Comparison of ENCODE assay signal across 16 cellular contexts in genomic region chr1:111577814-111578213, GRCh38. TPM values are rescaled to one million over a fixed set of nuclear protein-coding genes. Genes with fewer than 3 reads are reported as not detected.
A peak's percentile ranks its signal among the peaks of the same experiment; 100 is the strongest.
DNase-seq lines count a peak whose midpoint lies in the region; ATAC-seq and TF ChIP-seq lines count a peak whose summit lies in the region.
"Had no signal": no experiment of that assay in that cellular context is flagged by ENCODE, and none has a peak within 500 bp of the region (broad histone marks: within the 10 kb centered on the region; RNA-seq: fewer than 3 reads in every experiment).

No MANE protein-coding gene starts in this region.

- TF ChIP-seq CTCF in GM23338 (conservative IDR thresholded peaks at IDR 0.05; ENCODE audit: low read depth in 2 of 2) (no peak), SK-N-SH (IDR thresholded peaks at IDR 0.05) (no peak), neural crest cell (conservative IDR thresholded peaks at IDR 0.05) (no peak), GM13977 (IDR thresholded peaks at IDR 0.05; ENCODE audit: extremely low read depth, insufficient read depth, missing control alignments) (no peak)

- no peaks in the 10 kb centered on the region for H3K27me3 Mint-ChIP-seq in T-helper 2 cell treated with Interferon-gamma antibody and Interleukin-4, amounts not matched to agents 5 μg/mL and 100 μg/mL, for 36 hours (ENCODE audit: low read depth)
- H3K27me3 Mint-ChIP-seq in GM23338 (ENCODE audit: insufficient read depth, low read depth, poor library complexity) (peaks cover 2% of the 10 kb centered on the region), neural crest cell (ENCODE audit: low read depth) (peaks cover 33% of the 10 kb centered on the region)
- H3K27me3 Mint-ChIP-seq: CD8-positive, alpha-beta memory T cell had no signal

- H3K4me1 ChIP-seq in GM23338 (ENCODE audit: insufficient read depth) (no peaks in the 10 kb centered on the region), SK-N-SH (ENCODE audit: control insufficient read depth in 1 of 2, insufficient read depth in 2 of 2, low read depth in 1 of 2, low read length in 1 of 2) (peaks cover 0 to 2% of the 10 kb centered on the region in 2 experiments; a peak in 1 of 4 replicates)
- H3K4me1 ChIP-seq: BLaER1 had no signal

- no peaks in the 10 kb centered on the region for H3K36me3 Mint-ChIP-seq in T-helper 2 cell treated with Interferon-gamma antibody and Interleukin-4, amounts not matched to agents 5 μg/mL and 100 μg/mL, for 36 hours (ENCODE audit: low read depth)
- H3K36me3 Mint-ChIP-seq in GM23338 (ENCODE audit: low read depth) (no peaks in the 10 kb centered on the region), neural crest cell (ENCODE audit: low read depth) (no peaks in the 10 kb centered on the region)
- H3K36me3 Mint-ChIP-seq: CD8-positive, alpha-beta memory T cell had no signal

- H3K36me3 ChIP-seq in GM23338 (ENCODE audit: insufficient read depth) (no peaks in the 10 kb centered on the region), SK-N-SH (replicated peaks in 1 of 2; ENCODE audit: control insufficient read depth in 1 of 2, insufficient read depth in 2 of 2, low read length in 1 of 2) (no peaks in the 10 kb centered on the region)
- H3K36me3 ChIP-seq: BLaER1 had no signal

- in situ Hi-C loops in GM13977 (cut with MboI; ENCODE audit: low pct_unique_long_range_greater_than_20kb, low sequenced_read_pairs, unreplicated experiment), result no loop called here

- H3K9me3 ChIP-seq in SK-N-SH, result no peaks in the 10 kb centered on the region
- H3K9me3 ChIP-seq: BLaER1 had no signal

- H3K79me2 ChIP-seq in GM23338 (replicated peaks; ENCODE audit: insufficient read depth) (no peaks in the 10 kb centered on the region), SK-N-SH (ENCODE audit: insufficient read depth) (no peaks in the 10 kb centered on the region)

- peak overlapping the region; percentile 9 for H3K27ac Mint-ChIP-seq in T-helper 2 cell treated with Interferon-gamma antibody and Interleukin-4, amounts not matched to agents 5 μg/mL and 100 μg/mL, for 36 hours
- H3K27ac Mint-ChIP-seq in GM23338 (peak overlapping the region; percentile 7), neural crest cell (ENCODE audit: unreplicated experiment) (peak overlapping the region; percentile 1)
- H3K27ac Mint-ChIP-seq: CD8-positive, alpha-beta memory T cell had no signal

- H3K9me2 ChIP-seq in GM23338 (ENCODE audit: insufficient read depth) (0 out of 2 replicates have a peak, but pooled peaks cover 3% of the 10 kb centered on the region), SK-N-SH (no peaks in the 10 kb centered on the region)

- H2AFZ ChIP-seq in GM23338, result peak overlapping the region; percentile 52; the same call in 1 of the 2 replicates
- H2AFZ ChIP-seq in SK-N-SH (ENCODE audit: low read depth), result no peak overlapping the region; the same call in 1 of the 2 replicates

- H3K9ac ChIP-seq in SK-N-SH, result no peak overlapping the region
- H3K9ac ChIP-seq: BLaER1 had no signal

- H3F3A ChIP-seq in GM23338 (replicated peaks; ENCODE audit: low read depth), result no peaks in the 10 kb centered on the region
- no peaks in the 10 kb centered on the region for H3F3A ChIP-seq in SK-N-SH (replicated peaks; ENCODE audit: insufficient read depth)

- 57% methylated on average over 2 of the region's 2 CpGs for WGBS in SK-N-SH (ENCODE audit: low lambda C conversion rate)

- DNase-seq in T-helper 2 cell treated with Interferon-gamma antibody and Interleukin-4, amounts not matched to agents 5 μg/mL and 100 μg/mL, for 36 hours (ENCODE audit: low spot score), result no peak
- DNase-seq in T-helper 2 cell, result no peak
- no peak for DNase-seq in GM23338 (ENCODE audit: low spot score)
- DNase-seq in SK-N-SH, result no peak
- no peak for DNase-seq in neural crest cell (ENCODE audit: low read depth, low spot score)
- DNase-seq in GM13977 (ENCODE audit: low spot score), result no peak
- DNase-seq: AML-193; CD8-positive, alpha-beta memory T cell; DMS79 treated with DMSO at 0.1 percent for 48 hours; EL; H7; KBM-7 had no signal

- CTCF ChIA-PET in SK-N-SH (lab: Yijun Ruan, JAX), result no interaction called here

- no peaks in the 10 kb centered on the region for H4K20me1 ChIP-seq in GM23338 (replicated peaks; ENCODE audit: insufficient read depth)
- no peaks in the 10 kb centered on the region for H4K20me1 ChIP-seq in SK-N-SH (ENCODE audit: insufficient read depth)
- H4K20me1 ChIP-seq: BLaER1 had no signal

- H3K4me2 ChIP-seq in GM23338 (no peak overlapping the region), SK-N-SH (no peak overlapping the region)
- H3K4me2 ChIP-seq: BLaER1 had no signal

- no peak for TF ChIP-seq EP300 in SK-N-SH (IDR thresholded peaks at IDR 0.05; ENCODE audit: borderline replicate concordance in 1 of 2, low read depth in 1 of 2, low read length in 1 of 2)

- POLR2A ChIA-PET in SK-N-SH (lab: Yijun Ruan, JAX), result no interaction called here

- peaks cover 8% of the 10 kb centered on the region for H3K4me1 Mint-ChIP-seq in T-helper 2 cell treated with Interferon-gamma antibody and Interleukin-4, amounts not matched to agents 5 μg/mL and 100 μg/mL, for 36 hours (ENCODE audit: low read depth)
- no peaks in the 10 kb centered on the region for H3K4me1 Mint-ChIP-seq in GM23338
- H3K4me1 Mint-ChIP-seq in neural crest cell, result no peaks in the 10 kb centered on the region

- no peak for TF ChIP-seq RAD21 in SK-N-SH (IDR thresholded peaks at IDR 0.05; ENCODE audit: low read length)

- H3K27me3 ChIP-seq in GM23338 (ENCODE audit: insufficient read depth) (no peaks in the 10 kb centered on the region), SK-N-SH (ENCODE audit: insufficient read depth) (no peaks in the 10 kb centered on the region)
- H3K27me3 ChIP-seq: BLaER1 had no signal

- ATAC-seq in GM23338 (no peak), HG02852 (IDR thresholded peaks at IDR 0.05; ENCODE audit: unreplicated experiment) (no peak), HG03135 (IDR thresholded peaks at IDR 0.05; ENCODE audit: unreplicated experiment) (no peak)

- H3K4me3 ChIP-seq in GM23338, result no peak overlapping the region
- no peak overlapping the region for H3K4me3 ChIP-seq in SK-N-SH (ENCODE audit: low read depth in 2 of 2, low read length in 1 of 2)
- H3K4me3 ChIP-seq: BLaER1 had no signal

- H3K27ac ChIP-seq in GM23338 (ENCODE audit: low read depth), result no peak overlapping the region
- H3K27ac ChIP-seq in SK-N-SH (ENCODE audit: low read depth in 2 of 2, low read length in 1 of 2), result no peak overlapping the region
- H3K27ac ChIP-seq: 22Rv1, BLaER1 had no signal

- no peaks in the 10 kb centered on the region for H3K9me3 Mint-ChIP-seq in T-helper 2 cell treated with Interferon-gamma antibody and Interleukin-4, amounts not matched to agents 5 μg/mL and 100 μg/mL, for 36 hours
- no peaks in the 10 kb centered on the region for H3K9me3 Mint-ChIP-seq in GM23338
- no peaks in the 10 kb centered on the region for H3K9me3 Mint-ChIP-seq in neural crest cell
- H3K9me3 Mint-ChIP-seq: CD8-positive, alpha-beta memory T cell had no signal

- no peak overlapping the region for H3K4me3 Mint-ChIP-seq in T-helper 2 cell treated with Interferon-gamma antibody and Interleukin-4, amounts not matched to agents 5 μg/mL and 100 μg/mL, for 36 hours
- H3K4me3 Mint-ChIP-seq in GM23338 (no peak overlapping the region), neural crest cell (no peak overlapping the region)
- H3K4me3 Mint-ChIP-seq: CD8-positive, alpha-beta memory T cell had no signal

TF ChIP-seq in SK-N-SH, 30 proteins besides CTCF, POLR2A, EP300 and RAD21:
- no peak for TF ChIP-seq GABPA (IDR thresholded peaks at IDR 0.05; ENCODE audit: low read depth)
- no peak for TF ChIP-seq TAF1 (IDR thresholded peaks at IDR 0.05; ENCODE audit: borderline replicate concordance, low read depth, low read length)
- no peak for TF ChIP-seq POLR2AphosphoS5 (IDR thresholded peaks at IDR 0.05; ENCODE audit: low read depth, low read length)
- no peak for TF ChIP-seq SMC3 (IDR thresholded peaks at IDR 0.05; ENCODE audit: low read depth, low read length)
- no peak for TF ChIP-seq MXI1 (IDR thresholded peaks at IDR 0.05; ENCODE audit: low read depth, low read length)
- TF ChIP-seq GATA2 (CRISPR knock-in tag; IDR thresholded peaks at IDR 0.05), result no peak
- TF ChIP-seq TCF12 (IDR thresholded peaks at IDR 0.05), result peak; percentile 32; the same call in 1 of the 2 replicates

RNA-seq across cellular contexts. Expression of gene RAP1A, which starts 41.8 kb away (rescaled TPM):
- 16.2 and 23.3 TPM in 2 replicates for total RNA-seq in GM23338 (2014; rRNA removed; shearing (Covaris generic))
- polyA plus RNA-seq in GM23338 (2016; fragmentation: Nextera tagmentation; extraction: Ambion mirVana) (23.0 and 28.1 TPM in 2 replicates), SK-N-SH (2012; rRNA removed) (17.7 and 19.8 TPM in 2 replicates)
- 33.1 and 48.0 TPM in 2 replicates for polyA plus RNA-seq in SK-N-SH (2012; cell fraction: cytosol; rRNA removed)
- 3.8 and 6.7 TPM in 2 replicates for polyA plus RNA-seq in SK-N-SH (2012; cell fraction: nucleus; rRNA removed)
- 32.5 and 34.0 TPM in 2 replicates for total RNA-seq in neural crest cell
